ENCODE assay signal across 21 cellular contexts in the genomic region with DNA sequence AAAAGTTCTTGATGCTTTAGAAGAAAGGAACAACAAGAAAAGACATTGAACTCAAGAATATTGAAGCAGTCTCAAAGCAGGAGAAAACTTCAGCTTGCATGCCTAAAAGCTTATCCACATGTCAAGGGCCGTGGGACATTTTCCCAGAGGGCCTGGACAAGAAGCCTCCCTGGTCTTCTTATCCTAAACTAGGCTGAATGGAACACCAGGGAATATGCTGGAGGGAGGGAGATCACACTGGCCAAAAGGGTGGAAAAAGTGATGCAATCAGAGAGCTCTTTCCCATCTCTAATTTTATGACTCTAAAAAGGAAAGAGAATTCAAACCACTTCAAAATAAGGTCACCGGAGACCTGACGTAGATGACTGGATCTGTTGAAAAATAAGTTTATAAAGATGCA.
DNase-seq lines count a peak whose midpoint lies in the region; ATAC-seq and TF ChIP-seq lines count a peak whose summit lies in the region.
"Had no signal": no experiment of that assay in that cellular context is flagged by ENCODE, and none has a peak within 500 bp of the region (broad histone marks: within the 10 kb centered on the region; RNA-seq: fewer than 3 reads in every experiment).

No MANE protein-coding gene starts in this region.

- DNase-seq in medulla oblongata (ENCODE audit: extremely low spot score) (peak; percentile 19), NCI-H1092 treated with DMSO at 0.1 percent for 48 hours (lab: John Stamatoyannopoulos, UW) (no peak)
- no peak for DNase-seq in CD8-positive, alpha-beta memory T cell
- no peak for DNase-seq in stimulated activated effector memory CD8-positive, alpha-beta T cell treated with anti-CD3 and anti-CD28 coated beads, Interleukin-12 subunit alpha, Interleukin-12 subunit beta, amount 100 ng/mL, for 72 hours (ENCODE audit: low spot score in 2 of 2)
- DNase-seq: ACHN; activated CD4-positive, alpha-beta T cell treated with anti-CD3 and anti-CD28 coated beads, Interleukin-2, amount 50 U/mL, for 48 hours; activated T-cell treated with anti-CD3 and anti-CD28 coated beads, Interleukin-2, amount 50 U/mL, for 48 hours; CD4-positive, alpha-beta memory T cell; GM23248; kidney glomerular epithelial cell; naive B cell; NCI-H187 treated with DMSO at 0.1 percent for 48 hours; NCI-H510A treated with DMSO at 0.1 percent for 48 hours; OCI-M1; stimulated activated CD4-positive, alpha-beta T cell treated with anti-CD3 and anti-CD28 coated beads, Interleukin-1b, Interleukin-23, amount 100 ng/mL, for 48 hours; trophoblast cell had no signal

- POLR2A ChIA-PET in CD8-positive, alpha-beta memory T cell (lab: Charles Lee), result no interaction called here

- H3K4me3 Mint-ChIP-seq in CD8-positive, alpha-beta memory T cell, result no peak overlapping the region
- no peak overlapping the region for H3K4me3 Mint-ChIP-seq in stimulated activated effector memory CD8-positive, alpha-beta T cell treated with anti-CD3 and anti-CD28 coated beads, Interleukin-12 subunit alpha, Interleukin-12 subunit beta, amount 100 ng/mL, for 72 hours
- H3K4me3 Mint-ChIP-seq: CD4-positive, alpha-beta memory T cell; central memory CD8-positive, alpha-beta T cell; naive B cell had no signal

- no peaks in the 10 kb centered on the region for H3K36me3 ChIP-seq in HUES48 (ENCODE audit: control insufficient read depth, insufficient read depth, low read length)
- H3K36me3 ChIP-seq in gastroesophageal sphincter, result no peaks in the 10 kb centered on the region
- no peaks in the 10 kb centered on the region for H3K36me3 ChIP-seq in stomach smooth muscle (ENCODE audit: control insufficient read depth in 2 of 2, insufficient read depth in 2 of 2, low read length in 2 of 2)
- no peaks in the 10 kb centered on the region for H3K36me3 ChIP-seq in CD8-positive, alpha-beta memory T cell (ENCODE audit: insufficient read depth, low read length)

- no peak for TF ChIP-seq EP300 in gastroesophageal sphincter (IDR thresholded peaks at IDR 0.05)

- no peak for TF ChIP-seq CTCF in gastroesophageal sphincter (IDR thresholded peaks at IDR 0.05)

- H3K27me3 ChIP-seq in HUES48 (ENCODE audit: control insufficient read depth, insufficient read depth, low read length), result no peaks in the 10 kb centered on the region
- no peaks in the 10 kb centered on the region for H3K27me3 ChIP-seq in gastroesophageal sphincter
- H3K27me3 ChIP-seq in stomach smooth muscle (ENCODE audit: control insufficient read depth in 1 of 2, insufficient read depth in 2 of 2, low read length in 2 of 2), result no peaks in the 10 kb centered on the region
- no peaks in the 10 kb centered on the region for H3K27me3 ChIP-seq in CD8-positive, alpha-beta memory T cell (ENCODE audit: insufficient read depth, low read length, poor library complexity, severe bottlenecking)

- CTCF ChIA-PET in CD8-positive, alpha-beta memory T cell (lab: Charles Lee), result no interaction called here

- H3K27me3 Mint-ChIP-seq in CD8-positive, alpha-beta memory T cell, result peaks cover 1 to 4% of the 10 kb centered on the region in 2 donors
- H3K27me3 Mint-ChIP-seq: naive B cell had no signal

- H3K4me1 ChIP-seq in HUES48 (ENCODE audit: control insufficient read depth, insufficient read depth, low read length), result peaks cover 72% of the 10 kb centered on the region
- H3K4me1 ChIP-seq in gastroesophageal sphincter, result peaks cover 0 to 34% (median 0%) of the 10 kb centered on the region in 3 donors
- peaks cover 2% of the 10 kb centered on the region for H3K4me1 ChIP-seq in stomach smooth muscle (ENCODE audit: control insufficient read depth, insufficient read depth, low read length)
- no peaks in the 10 kb centered on the region for H3K4me1 ChIP-seq in CD8-positive, alpha-beta memory T cell (ENCODE audit: insufficient read depth, low read length)

- H3K4me1 Mint-ChIP-seq in CD8-positive, alpha-beta memory T cell, result no peaks in the 10 kb centered on the region
- H3K4me1 Mint-ChIP-seq in stimulated activated effector memory CD8-positive, alpha-beta T cell treated with anti-CD3 and anti-CD28 coated beads, Interleukin-12 subunit alpha, Interleukin-12 subunit beta, amount 100 ng/mL, for 72 hours, result no peaks in the 10 kb centered on the region
- H3K4me1 Mint-ChIP-seq: CD4-positive, alpha-beta memory T cell; central memory CD8-positive, alpha-beta T cell had no signal

- no peaks in the 10 kb centered on the region for H3K9me3 ChIP-seq in HUES48 (ENCODE audit: control insufficient read depth, insufficient read depth, low read length)
- no peaks in the 10 kb centered on the region for H3K9me3 ChIP-seq in gastroesophageal sphincter
- H3K9me3 ChIP-seq in stomach smooth muscle (ENCODE audit: control insufficient read depth in 2 of 2, low read length in 2 of 2), result no peaks in the 10 kb centered on the region
- no peaks in the 10 kb centered on the region for H3K9me3 ChIP-seq in CD8-positive, alpha-beta memory T cell (ENCODE audit: low read length)

- H3K9me3 Mint-ChIP-seq in CD8-positive, alpha-beta memory T cell, result peaks cover 0 to 2% (median 0%) of the 10 kb centered on the region in 5 donors
- no peaks in the 10 kb centered on the region for H3K9me3 Mint-ChIP-seq in stimulated activated effector memory CD8-positive, alpha-beta T cell treated with anti-CD3 and anti-CD28 coated beads, Interleukin-12 subunit alpha, Interleukin-12 subunit beta, amount 100 ng/mL, for 72 hours
- H3K9me3 Mint-ChIP-seq: central memory CD8-positive, alpha-beta T cell; naive B cell had no signal

- no peak for TF ChIP-seq POLR2A in gastroesophageal sphincter (IDR thresholded peaks at IDR 0.05)

- ATAC-seq in gastroesophageal sphincter, result no peak
- no peak for ATAC-seq in stimulated activated effector memory CD8-positive, alpha-beta T cell treated with anti-CD3 and anti-CD28 coated beads, Interleukin-12 subunit alpha, Interleukin-12 subunit beta, amount 100 ng/mL, for 72 hours
- no peak for ATAC-seq in activated CD4-positive, CD25-positive, alpha-beta regulatory T cell treated with anti-CD3 and anti-CD28 coated beads, Interleukin-2, amount 50 U/mL, for 24 hours

- no peaks in the 10 kb centered on the region for H3K36me3 Mint-ChIP-seq in CD8-positive, alpha-beta memory T cell
- no peaks in the 10 kb centered on the region for H3K36me3 Mint-ChIP-seq in stimulated activated effector memory CD8-positive, alpha-beta T cell treated with anti-CD3 and anti-CD28 coated beads, Interleukin-12 subunit alpha, Interleukin-12 subunit beta, amount 100 ng/mL, for 72 hours
- H3K36me3 Mint-ChIP-seq: CD4-positive, alpha-beta memory T cell; naive B cell had no signal

- H3K27ac ChIP-seq in HUES48 (ENCODE audit: low read depth, low read length) (peak overlapping the region; percentile 38), gastroesophageal sphincter (peak overlapping the region in 3 of 4 donors; percentile 34 to 53 (median 42)), stomach smooth muscle (ENCODE audit: low read length) (peak overlapping the region; percentile 3)
- H3K27ac ChIP-seq in CD8-positive, alpha-beta memory T cell (ENCODE audit: low read depth, low read length), result no peak overlapping the region
- H3K27ac ChIP-seq: GM23248 had no signal

- WGBS in gastroesophageal sphincter (ENCODE audit: low coverage in 1 of 2), 2 donors, result 12 to 21% methylated on average over 3 of the region's 3 CpGs

- H3K4me3 ChIP-seq in HUES48 (ENCODE audit: low read depth, low read length) (no peak overlapping the region), gastroesophageal sphincter (no peak overlapping the region), stomach smooth muscle (ENCODE audit: low read length in 2 of 2) (peak overlapping the region in 1 of 2 donors; percentile 31)
- no peak overlapping the region for H3K4me3 ChIP-seq in CD8-positive, alpha-beta memory T cell (ENCODE audit: low read length)
- H3K4me3 ChIP-seq: GM23248 had no signal

- H3K27ac Mint-ChIP-seq in CD8-positive, alpha-beta memory T cell, result no peak overlapping the region
- no peak overlapping the region for H3K27ac Mint-ChIP-seq in stimulated activated effector memory CD8-positive, alpha-beta T cell treated with anti-CD3 and anti-CD28 coated beads, Interleukin-12 subunit alpha, Interleukin-12 subunit beta, amount 100 ng/mL, for 72 hours
- H3K27ac Mint-ChIP-seq: CD4-positive, alpha-beta memory T cell; naive B cell had no signal

- no peak overlapping the region for H3K9ac ChIP-seq in HUES48 (ENCODE audit: low read depth, low read length)
- no peak overlapping the region for H3K9ac ChIP-seq in stomach smooth muscle (ENCODE audit: low read length in 2 of 2)
- H3K9ac ChIP-seq: GM23248 had no signal
